In genomic region chr10:101367569-101368453, GRCh38 we compare ENCODE assay signal across 10 cellular contexts.
DNase-seq lines count a peak whose midpoint lies in the region; TF ChIP-seq lines count a peak whose summit lies in the region.
"Had no signal": no experiment of that assay in that cellular context is flagged by ENCODE, and none has a peak within 500 bp of the region (broad histone marks: within the 10 kb centered on the region; RNA-seq: fewer than 3 reads in every experiment).

No MANE protein-coding gene starts in this region.

- peak; percentile 8; the same call in 1 of the 2 replicates for TF ChIP-seq RAD21 in Ishikawa (IDR thresholded peaks at IDR 0.05; ENCODE audit: low read depth)

- no peak overlapping the region for H3K4me3 ChIP-seq in astrocyte of the spinal cord (ENCODE audit: low read depth, low read length)

- TF ChIP-seq CTCF in astrocyte of the spinal cord (IDR thresholded peaks at IDR 0.05; ENCODE audit: low read depth, low read length): no peak

- DNase-seq in EL (peak; percentile 84), astrocyte of the spinal cord (ENCODE audit: low read depth, low spot score) (peak; percentile 52), non-pigmented ciliary epithelial cell (ENCODE audit: low read depth) (peak; percentile 71), NCI-H82 (lab: John Stamatoyannopoulos, UW) (no peak), DMS153 treated with DMSO at 0.1 percent for 48 hours (lab: John Stamatoyannopoulos, UW; ENCODE audit: unreplicated experiment) (no peak)
- no peak for DNase-seq in stimulated activated naive CD4-positive, alpha-beta T cell treated with Interleukin-2 at 50 U/mL for 16 hours (lab: John Stamatoyannopoulos, UW)
- DNase-seq: activated CD8-positive, alpha-beta memory T cell treated with anti-CD3 and anti-CD28 coated beads, Interleukin-2, amount 50 U/mL, for 48 hours; Kasumi-1; natural killer cell had no signal

- peak; percentile 27; the same call in 1 of the 2 replicates for TF ChIP-seq EP300 in Ishikawa (IDR thresholded peaks at IDR 0.05; ENCODE audit: borderline replicate concordance)

- in situ Hi-C loops in astrocyte of the spinal cord (cut with HindIII; ENCODE audit: low sequenced_read_pairs): no loop called here

TF ChIP-seq in Ishikawa, 13 proteins besides CTCF, POLR2A, EP300 and RAD21:
- TF ChIP-seq, protein P1, sequence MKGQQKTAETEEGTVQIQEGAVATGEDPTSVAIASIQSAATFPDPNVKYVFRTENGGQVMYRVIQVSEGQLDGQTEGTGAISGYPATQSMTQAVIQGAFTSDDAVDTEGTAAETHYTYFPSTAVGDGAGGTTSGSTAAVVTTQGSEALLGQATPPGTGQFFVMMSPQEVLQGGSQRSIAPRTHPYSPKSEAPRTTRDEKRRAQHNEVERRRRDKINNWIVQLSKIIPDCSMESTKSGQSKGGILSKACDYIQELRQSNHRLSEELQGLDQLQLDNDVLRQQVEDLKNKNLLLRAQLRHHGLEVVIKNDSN (IDR thresholded peaks at IDR 0.05): no peak
- TF ChIP-seq TAF1 (IDR thresholded peaks at IDR 0.05; ENCODE audit: low read depth) (no peak), CREB1 (IDR thresholded peaks at IDR 0.05; ENCODE audit: low read depth) (no peak; the same call in 1 of the 2 replicates), ZBTB7A (IDR thresholded peaks at IDR 0.05; ENCODE audit: low read depth) (no peak), TEAD4 (IDR thresholded peaks at IDR 0.05) (peak; percentile 63; the same call in 1 of the 2 replicates), EGR1 (IDR thresholded peaks at IDR 0.05) (no peak), TCF12 (IDR thresholded peaks at IDR 0.05; ENCODE audit: low read depth) (peak; percentile 52; the same call in 1 of the 2 replicates), FOXM1 (IDR thresholded peaks at IDR 0.05; ENCODE audit: borderline replicate concordance, low read depth) (peak; percentile 45; the same call in 1 of the 2 replicates), NFIC (IDR thresholded peaks at IDR 0.05) (peak; percentile 80), YY1 (IDR thresholded peaks at IDR 0.05; ENCODE audit: low read depth) (peak; percentile 44), CEBPB (IDR thresholded peaks at IDR 0.05) (no peak), REST (IDR thresholded peaks at IDR 0.05; ENCODE audit: low read depth) (no peak)
- TF ChIP-seq, protein P2, sequence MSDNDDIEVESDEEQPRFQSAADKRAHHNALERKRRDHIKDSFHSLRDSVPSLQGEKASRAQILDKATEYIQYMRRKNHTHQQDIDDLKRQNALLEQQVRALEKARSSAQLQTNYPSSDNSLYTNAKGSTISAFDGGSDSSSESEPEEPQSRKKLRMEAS (IDR thresholded peaks at IDR 0.05): no peak

Comparison
In these comparisons a context has a peak if more than half of its experiments do, and no peak if none do; other contexts are left out.
1. DNase-seq: peak in EL (single experiment), astrocyte of the spinal cord (single experiment) and non-pigmented ciliary epithelial cell (single experiment); none in NCI-H82 (single experiment), DMS153 treated with DMSO at 0.1 percent for 48 hours (single experiment) and stimulated activated naive CD4-positive, alpha-beta T cell treated with Interleukin-2 at 50 U/mL for 16 hours (single experiment).